Comparison of ENCODE assay signal across 1 cellular context in genomic region chr3:50600841-50601591, GRCh38.
TF ChIP-seq lines count a peak whose summit lies in the region.

No MANE protein-coding gene starts in this region.

TF ChIP-seq in HepG2, 621 proteins besides CTCF, POLR2A, EP300 and RAD21 (continued from another document and continues in another):
- TF ChIP-seq KDM2A (CRISPR knock-in tag; IDR thresholded peaks at IDR 0.05; ENCODE audit: borderline replicate concordance, low read depth) (no peak; the same call in 1 of the 2 replicates), HIC2 (CRISPR knock-in tag; IDR thresholded peaks at IDR 0.05; ENCODE audit: low read depth) (peak; percentile 96), RFX1 (IDR thresholded peaks at IDR 0.05) (no peak), NR1H2 (CRISPR knock-in tag; IDR thresholded peaks at IDR 0.05; ENCODE audit: borderline replicate concordance, low read depth) (no peak), E2F1 (CRISPR knock-in tag; IDR thresholded peaks at IDR 0.05) (no peak), ZNF703 (CRISPR knock-in tag; IDR thresholded peaks at IDR 0.05; ENCODE audit: borderline replicate concordance) (0 out of 2 replicates have a peak, but pooled peaks have one; percentile 22), ZFP62 (CRISPR knock-in tag; IDR thresholded peaks at IDR 0.05) (no peak), ZNF883 (CRISPR knock-in tag; IDR thresholded peaks at IDR 0.05; ENCODE audit: not compliant biosample characterization) (no peak), NCOA5 (CRISPR knock-in tag; IDR thresholded peaks at IDR 0.05) (no peak), ZNF784 (CRISPR knock-in tag; IDR thresholded peaks at IDR 0.05; ENCODE audit: borderline replicate concordance) (no peak), ZNF280D (CRISPR knock-in tag; IDR thresholded peaks at IDR 0.05) (no peak), ZBTB33 (CRISPR knock-in tag; IDR thresholded peaks at IDR 0.05) (no peak), ZFP41 (CRISPR knock-in tag; IDR thresholded peaks at IDR 0.05; ENCODE audit: borderline replicate concordance) (no peak), DNMT1 (CRISPR knock-in tag; IDR thresholded peaks at IDR 0.05) (no peak), ZNF660 (CRISPR knock-in tag; IDR thresholded peaks at IDR 0.05; ENCODE audit: borderline replicate concordance, low read depth) (no peak), HIVEP1 (CRISPR knock-in tag; IDR thresholded peaks at IDR 0.05) (peak; percentile 57; the same call in 1 of the 2 replicates), PRDM10 (CRISPR knock-in tag; IDR thresholded peaks at IDR 0.05; ENCODE audit: low read depth) (peak; percentile 76), HOXA9 (CRISPR knock-in tag; IDR thresholded peaks at IDR 0.05; ENCODE audit: borderline replicate concordance) (no peak), CCAR2 (optimal IDR thresholded peaks at IDR 0.05; ENCODE audit: low read depth, low read length) (no peak), HOMEZ (CRISPR knock-in tag; IDR thresholded peaks at IDR 0.05; ENCODE audit: low read depth) (peak; percentile 61), KIAA2018 (CRISPR knock-in tag; IDR thresholded peaks at IDR 0.05; ENCODE audit: borderline replicate concordance) (no peak), ZKSCAN1 (IDR thresholded peaks at IDR 0.05; ENCODE audit: low read length) (no peak), ZNF639 (CRISPR knock-in tag; conservative IDR thresholded peaks at IDR 0.05) (no peak), ZNF251 (CRISPR knock-in tag; IDR thresholded peaks at IDR 0.05) (no peak), ZC3H4 (CRISPR knock-in tag; IDR thresholded peaks at IDR 0.05; ENCODE audit: borderline replicate concordance) (no peak), U2AF1 (optimal IDR thresholded peaks at IDR 0.05; ENCODE audit: low read depth, low read length) (no peak)
